In genomic region chr10:59649606-59650346, GRCh38 we compare ENCODE assay signal across 20 cellular contexts. TPM values are rescaled to one million over a fixed set of nuclear protein-coding genes. Genes with fewer than 3 reads are reported as not detected.
DNase-seq lines count a peak whose midpoint lies in the region; ATAC-seq and TF ChIP-seq lines count a peak whose summit lies in the region.
"Had no signal": no experiment of that assay in that cellular context is flagged by ENCODE, and none has a peak within 500 bp of the region (broad histone marks: within the 10 kb centered on the region; RNA-seq: fewer than 3 reads in every experiment).

No MANE protein-coding gene starts in this region.

- ATAC-seq in heart left ventricle (peak; percentile 41 to 64 (median 46)), Right ventricle myocardium inferior (no peak), GM23338 (no peak), gastrocnemius medialis (peak; percentile 86 to 88), GM19324 (IDR thresholded peaks at IDR 0.05; ENCODE audit: low FRiP score, unreplicated experiment) (no peak)
- ATAC-seq: GM12878 had no signal

- H3K4me1 Mint-ChIP-seq in GM23338: peaks cover 13% of the 10 kb centered on the region; the same call in 2 of the 3 replicates

- H3K36me3 ChIP-seq in heart left ventricle (no peaks in the 10 kb centered on the region), GM23338 (ENCODE audit: insufficient read depth) (no peaks in the 10 kb centered on the region), PC-9 (ENCODE audit: low read depth) (no peaks in the 10 kb centered on the region), gastrocnemius medialis (no peaks in the 10 kb centered on the region), esophagus squamous epithelium (no peaks in the 10 kb centered on the region)
- H3K36me3 ChIP-seq: BLaER1 had no signal

- H4K20me1 ChIP-seq in GM23338 (replicated peaks; ENCODE audit: insufficient read depth): no peaks in the 10 kb centered on the region
- H4K20me1 ChIP-seq in PC-9 (ENCODE audit: insufficient read depth): no peaks in the 10 kb centered on the region
- H4K20me1 ChIP-seq: BLaER1 had no signal

- intact Hi-C loops in heart left ventricle (cut with DNase I) (no loop called here), Right ventricle myocardium inferior (cut with DNase I) (no loop called here), PC-9 (cut with micrococcal nuclease; ENCODE audit: unreplicated experiment) (no loop called here), gastrocnemius medialis (cut with DNase I; ENCODE audit: low total_unique reads) (no loop called here), esophagus squamous epithelium (cut with DNase I) (no loop called here)

- H3K79me2 ChIP-seq in GM23338 (replicated peaks; ENCODE audit: insufficient read depth) (no peaks in the 10 kb centered on the region), PC-9 (ENCODE audit: low read depth) (no peaks in the 10 kb centered on the region)

- BruUV-seq in PC-9 (replicated peaks; lab: Mats Ljungman, UMichigan): no TSS peak

- TF ChIP-seq CTCF in heart left ventricle (IDR thresholded peaks at IDR 0.05) (no peak), GM23338 (conservative IDR thresholded peaks at IDR 0.05; ENCODE audit: low read depth in 2 of 2) (no peak), PC-9 (conservative IDR thresholded peaks at IDR 0.05) (no peak), gastrocnemius medialis (IDR thresholded peaks at IDR 0.05 in 4 of 5, conservative IDR thresholded peaks at IDR 0.05 in 1 of 5) (no peak), esophagus squamous epithelium (IDR thresholded peaks at IDR 0.05) (no peak)

- H3K4me1 ChIP-seq in heart left ventricle (peaks cover 0 to 13% (median 0%) of the 10 kb centered on the region in 12 donors), GM23338 (ENCODE audit: insufficient read depth) (peaks cover 11% of the 10 kb centered on the region), PC-9 (replicated peaks; ENCODE audit: insufficient read depth) (no peaks in the 10 kb centered on the region), gastrocnemius medialis (peaks cover 15 to 18% of the 10 kb centered on the region in 2 donors), esophagus squamous epithelium (peaks cover 0 to 9% (median 3%) of the 10 kb centered on the region in 3 donors)

- CTCF ChIA-PET in PC-9 (lab: Charles Lee): no interaction called here

- H2AFZ ChIP-seq in GM23338 (no peak overlapping the region), PC-9 (0 out of 2 replicates have a peak overlapping the region, but pooled peaks have one; percentile 31)

- POLR2A ChIA-PET in PC-9 (lab: Charles Lee; ENCODE audit: unreplicated experiment): no interaction called here

- H3K36me3 Mint-ChIP-seq in GM23338 (ENCODE audit: low read depth): peaks cover 15% of the 10 kb centered on the region
- H3K36me3 Mint-ChIP-seq: CD14-positive monocyte; CD8-positive, alpha-beta memory T cell had no signal

- TF ChIP-seq POLR2A in heart left ventricle (IDR thresholded peaks at IDR 0.05): no peak
- TF ChIP-seq POLR2A in gastrocnemius medialis (IDR thresholded peaks at IDR 0.05): no peak
- no peak for TF ChIP-seq POLR2A in esophagus squamous epithelium (IDR thresholded peaks at IDR 0.05)

- WGBS in heart left ventricle, 4 donors: 82 to 88% (median 84%) methylated on average over 7 of the region's 7 CpGs
- WGBS in esophagus squamous epithelium, 2 donors: 80 to 84% methylated on average over 7 of the region's 7 CpGs

- no peak overlapping the region for H3K4me3 ChIP-seq in heart left ventricle
- H3K4me3 ChIP-seq in GM23338: no peak overlapping the region
- H3K4me3 ChIP-seq in PC-9: no peak overlapping the region
- H3K4me3 ChIP-seq in gastrocnemius medialis: no peak overlapping the region
- no peak overlapping the region for H3K4me3 ChIP-seq in esophagus squamous epithelium
- H3K4me3 ChIP-seq: BLaER1, GM12878 had no signal

- no peaks in the 10 kb centered on the region for H3K27me3 ChIP-seq in heart left ventricle
- H3K27me3 ChIP-seq in GM23338 (ENCODE audit: insufficient read depth): no peaks in the 10 kb centered on the region
- H3K27me3 ChIP-seq in PC-9 (ENCODE audit: insufficient read depth, low read depth): no peaks in the 10 kb centered on the region
- H3K27me3 ChIP-seq in gastrocnemius medialis: no peaks in the 10 kb centered on the region
- H3K27me3 ChIP-seq in esophagus squamous epithelium: no peaks in the 10 kb centered on the region
- H3K27me3 ChIP-seq: BLaER1 had no signal

- H3F3A ChIP-seq in GM23338 (replicated peaks; ENCODE audit: low read depth) (no peaks in the 10 kb centered on the region), PC-9 (ENCODE audit: insufficient read depth, low read depth) (no peaks in the 10 kb centered on the region)

- in situ Hi-C loops in gastrocnemius medialis (cut with MboI; ENCODE audit: low sequenced_read_pairs in 4 of 4): loop anchor here in 1 of 4 donors (25.0 kb wide), 1 partner anchor 388 kb away; no protein-coding TSS in a partner anchor

- H3K9me3 ChIP-seq in heart left ventricle (peaks cover 0 to 13% (median 8%) of the 10 kb centered on the region in 12 donors), PC-9 (ENCODE audit: insufficient read depth, low read depth) (no peaks in the 10 kb centered on the region), gastrocnemius medialis (no peaks in the 10 kb centered on the region), esophagus squamous epithelium (peaks cover 0 to 7% (median 5%) of the 10 kb centered on the region in 3 donors)

- DNase-seq in heart left ventricle (no peak), Right ventricle myocardium inferior (ENCODE audit: missing footprints) (no peak), GM23338 (ENCODE audit: low spot score) (no peak), PC-9 (no peak), gastrocnemius medialis (peak; percentile 7 to 23), esophagus squamous epithelium (lab: John Stamatoyannopoulos, UW) (no peak), amniotic stem cell (lab: John Stamatoyannopoulos, UW) (no peak)
- DNase-seq: CD4-positive, alpha-beta T cell; CD8-positive, alpha-beta memory T cell; DMS 273 treated with DMSO at 0.1 percent for 48 hours; DMS79; EL; GDM1; GOT3; HCEC 1CT had no signal

- no peaks in the 10 kb centered on the region for H3K9me2 ChIP-seq in GM23338 (ENCODE audit: insufficient read depth)
- H3K9me2 ChIP-seq in PC-9 (ENCODE audit: insufficient read depth): no peaks in the 10 kb centered on the region

- peak overlapping the region; percentile 62 for H3K27ac Mint-ChIP-seq in GM23338
- H3K27ac Mint-ChIP-seq: B cell; CD14-positive monocyte; CD4-positive, alpha-beta T cell; CD8-positive, alpha-beta memory T cell had no signal

- peaks cover 12% of the 10 kb centered on the region for H3K9me3 Mint-ChIP-seq in GM23338

- H3K27me3 Mint-ChIP-seq in GM23338 (ENCODE audit: insufficient read depth, low read depth, poor library complexity): peaks cover 2% of the 10 kb centered on the region
- H3K27me3 Mint-ChIP-seq: B cell had no signal

- H3K4me3 Mint-ChIP-seq in GM23338: no peak overlapping the region
- H3K4me3 Mint-ChIP-seq: B cell; CD14-positive monocyte; CD4-positive, alpha-beta T cell; CD8-positive, alpha-beta memory T cell had no signal

- H3K4me2 ChIP-seq in GM23338 (no peak overlapping the region), PC-9 (no peak overlapping the region)
- H3K4me2 ChIP-seq: BLaER1 had no signal

- H3K27ac ChIP-seq in heart left ventricle (no peak overlapping the region), GM23338 (ENCODE audit: low read depth) (no peak overlapping the region), PC-9 (no peak overlapping the region), gastrocnemius medialis (peak overlapping the region in 2 of 4 donors; percentile 19 to 31), esophagus squamous epithelium (no peak overlapping the region)
- H3K27ac ChIP-seq: BLaER1 had no signal

TF ChIP-seq in GM23338, 12 proteins besides CTCF, POLR2A, EP300 and RAD21:
- TF ChIP-seq JUNB (IDR thresholded peaks at IDR 0.05; ENCODE audit: unreplicated experiment) (no peak), EZH2 (IDR thresholded peaks at IDR 0.05; ENCODE audit: low read depth, unreplicated experiment) (no peak), STAT1 (IDR thresholded peaks at IDR 0.05; ENCODE audit: unreplicated experiment) (no peak)
TF ChIP-seq in GM23338: peak in this region for 0.

RNA-seq across cellular contexts. Expression of gene SLC16A9, which starts 59.9 kb away (rescaled TPM):
- 1 to 10 TPM in 4 of 9 donors, under 1 TPM in 5; 0.23 to 3.0 (median 0.83) TPM for total RNA-seq in heart left ventricle
- polyA plus RNA-seq in heart left ventricle: under 1 TPM; 0.07 to 0.34 TPM
- 0.89 TPM for total RNA-seq in Right ventricle myocardium inferior
- total RNA-seq in GM23338 (2014; rRNA removed; shearing (Covaris generic)): 11.4 and 16.0 TPM in 2 replicates
- 6.0 and 6.5 TPM in 2 replicates for polyA plus RNA-seq in GM23338 (2016; fragmentation: Nextera tagmentation; extraction: Ambion mirVana)
- total RNA-seq in PC-9 (2021): not detected in 2 replicates
- 1 to 10 TPM in 3 of 4 donors, under 1 TPM in 1; 0.73 to 7.4 (median 3.3) TPM for total RNA-seq in gastrocnemius medialis
- 10 to 100 TPM in 3 of 4 donors, 1 to 10 TPM in 1; 7.8 to 25.6 (median 15.0) TPM for total RNA-seq in esophagus squamous epithelium
- total RNA-seq: B cell; CD4-positive, alpha-beta T cell had no signal
- polyA plus RNA-seq: CD14-positive monocyte; CD8-positive, alpha-beta memory T cell had no signal

Comparison
In these comparisons a context has a peak if more than half of its experiments do, and no peak if none do; other contexts are left out.
1. ATAC-seq: peak in heart left ventricle (4 of 4) and gastrocnemius medialis (2 of 2); none in Right ventricle myocardium inferior (single experiment), GM23338 (single experiment) and GM19324 (single experiment).
2. DNase-seq: peak in gastrocnemius medialis (2 of 2); none in heart left ventricle (0 of 5), Right ventricle myocardium inferior (single experiment), GM23338 (single experiment), PC-9 (0 of 2), esophagus squamous epithelium (single experiment) and amniotic stem cell (single experiment).